In genomic region chr1:16633540-16634282, GRCh38 we compare ENCODE assay signal across 9 cellular contexts. TPM values are rescaled to one million over a fixed set of nuclear protein-coding genes. Genes with fewer than 3 reads are reported as not detected.
DNase-seq lines count a peak whose midpoint lies in the region; ATAC-seq and TF ChIP-seq lines count a peak whose summit lies in the region.
"Not testable (repeated sequence)": the region's sequence is repeated elsewhere in the genome, so short reads cannot be mapped to it uniquely, and the experiment has no call there.
"Had no signal": no experiment of that assay in that cellular context is flagged by ENCODE, and none has a peak within 500 bp of the region (broad histone marks: within the 10 kb centered on the region; RNA-seq: fewer than 3 reads in every experiment).

No MANE protein-coding gene starts in this region.

- H3K27ac Mint-ChIP-seq in CD14-positive monocyte, mesothelial cell of epicardium, type B pancreatic cell: not testable (repeated sequence)
- peak overlapping the region; percentile 47 for H3K27ac Mint-ChIP-seq in activated naive CD4-positive, alpha-beta T cell treated with anti-CD3 and anti-CD28 coated beads for 36 hours

- H3K27me3 ChIP-seq in SK-N-SH (ENCODE audit: insufficient read depth), result not testable (repeated sequence)

- POLR2A ChIA-PET in SK-N-SH (lab: Yijun Ruan, JAX), result interaction anchor here (2.0 kb wide), 1 partner anchor 13 kb away, joined by 5 read pairs; no protein-coding TSS in a partner anchor

- intact Hi-C loops in CD14-positive monocyte (cut with micrococcal nuclease); activated naive CD4-positive, alpha-beta T cell treated with anti-CD3 and anti-CD28 coated beads for 36 hours (cut with micrococcal nuclease); Right ventricle myocardium inferior (cut with DNase I); posterior cingulate gyrus (cut with DNase I): not testable (repeated sequence)

- not testable (repeated sequence) for H2AFZ ChIP-seq in SK-N-SH (ENCODE audit: low read depth)

- H3K36me3 ChIP-seq in SK-N-SH (replicated peaks in 1 of 2; ENCODE audit: control insufficient read depth in 1 of 2, insufficient read depth in 2 of 2, low read length in 1 of 2), result peaks cover 25 to 46% of the 10 kb centered on the region in 2 experiments

- H3K27me3 Mint-ChIP-seq in CD14-positive monocyte (ENCODE audit: low read depth in 3 of 3); activated naive CD4-positive, alpha-beta T cell treated with anti-CD3 and anti-CD28 coated beads for 36 hours (ENCODE audit: low read depth); mesothelial cell of epicardium (ENCODE audit: low read depth); type B pancreatic cell: not testable (repeated sequence)

- not testable (repeated sequence) for H3K9me3 Mint-ChIP-seq in CD14-positive monocyte; activated naive CD4-positive, alpha-beta T cell treated with anti-CD3 and anti-CD28 coated beads for 36 hours; mesothelial cell of epicardium; type B pancreatic cell

- not testable (repeated sequence) for H4K20me1 ChIP-seq in SK-N-SH (ENCODE audit: insufficient read depth)

- H3K4me3 ChIP-seq in SK-N-SH (ENCODE audit: low read depth in 2 of 2, low read length in 1 of 2); coronary artery: not testable (repeated sequence)

- TF ChIP-seq RAD21 in SK-N-SH (IDR thresholded peaks at IDR 0.05; ENCODE audit: low read length), result not testable (repeated sequence)

- TF ChIP-seq CTCF in CD14-positive monocyte (IDR thresholded peaks at IDR 0.05); SK-N-SH (IDR thresholded peaks at IDR 0.05); coronary artery (IDR thresholded peaks at IDR 0.05); mesothelial cell of epicardium (IDR thresholded peaks at IDR 0.05; ENCODE audit: unreplicated experiment); type B pancreatic cell (conservative IDR thresholded peaks at IDR 0.05): not testable (repeated sequence)

- not testable (repeated sequence) for H3F3A ChIP-seq in SK-N-SH (replicated peaks; ENCODE audit: insufficient read depth)

- H3K36me3 Mint-ChIP-seq in CD14-positive monocyte (peaks cover 61 to 64% of the 10 kb centered on the region in 2 donors), mesothelial cell of epicardium (peaks cover 46% of the 10 kb centered on the region), type B pancreatic cell (peaks cover 21% of the 10 kb centered on the region)
- H3K36me3 Mint-ChIP-seq in activated naive CD4-positive, alpha-beta T cell treated with anti-CD3 and anti-CD28 coated beads for 36 hours (ENCODE audit: low read depth), result peaks cover 21% of the 10 kb centered on the region

- WGBS in SK-N-SH (ENCODE audit: low lambda C conversion rate), result 95% methylated on average over 6 of the region's 6 CpGs

- CTCF ChIA-PET in SK-N-SH (lab: Yijun Ruan, JAX), result interaction anchor here (1.2 to 9.5 kb wide), 4 partner anchors 8 to 70 kb away, joined by 3 to 88 read pairs (median 14); partner anchors contain the start of gene NBPF1
- CTCF ChIA-PET in activated naive CD4-positive, alpha-beta T cell treated with anti-CD3 and anti-CD28 coated beads for 36 hours (lab: Charles Lee), result interaction anchor here (0.6 to 1.5 kb wide), 2 partner anchors 9 to 13 kb away, joined by 3 to 5 read pairs; no protein-coding TSS in a partner anchor

- not testable (repeated sequence) for H3K9ac ChIP-seq in SK-N-SH

- not testable (repeated sequence) for H3K4me3 Mint-ChIP-seq in CD14-positive monocyte; activated naive CD4-positive, alpha-beta T cell treated with anti-CD3 and anti-CD28 coated beads for 36 hours; mesothelial cell of epicardium; type B pancreatic cell

- ATAC-seq in Right ventricle myocardium inferior, result not testable (repeated sequence)

- DNase-seq in CD14-positive monocyte (ENCODE audit: low spot score) (peak; percentile 48), SK-N-SH (peak; percentile 29), coronary artery (ENCODE audit: low spot score) (peak; percentile 73), Right ventricle myocardium inferior (ENCODE audit: missing footprints) (peak; percentile 64), mesothelial cell of epicardium (ENCODE audit: low spot score in 2 of 2, unreplicated experiment in 2 of 2) (peak; percentile 19 to 43), posterior cingulate gyrus (peak in 8 of 10 donors; percentile 1 to 86 (median 24)), type B pancreatic cell (ENCODE audit: extremely low spot score, unreplicated experiment) (peak; percentile 71)
- peak; percentile 2 for DNase-seq in activated naive CD4-positive, alpha-beta T cell treated with anti-CD3 and anti-CD28 coated beads for 36 hours

- H3K4me1 Mint-ChIP-seq in CD14-positive monocyte; activated naive CD4-positive, alpha-beta T cell treated with anti-CD3 and anti-CD28 coated beads for 36 hours (ENCODE audit: low read depth); mesothelial cell of epicardium; type B pancreatic cell (ENCODE audit: unreplicated experiment): not testable (repeated sequence)

- H3K27ac ChIP-seq in SK-N-SH (ENCODE audit: low read depth in 2 of 2, low read length in 1 of 2); coronary artery: not testable (repeated sequence)

- H3K4me2 ChIP-seq in SK-N-SH, result not testable (repeated sequence)

- not testable (repeated sequence) for TF ChIP-seq EP300 in SK-N-SH (IDR thresholded peaks at IDR 0.05; ENCODE audit: borderline replicate concordance in 1 of 2, low read depth in 1 of 2, low read length in 1 of 2)

- peaks cover 44% of the 10 kb centered on the region for H3K79me2 ChIP-seq in SK-N-SH (ENCODE audit: insufficient read depth)

- H3K9me2 ChIP-seq in SK-N-SH, result not testable (repeated sequence)

- H3K9me3 ChIP-seq in SK-N-SH, result not testable (repeated sequence)

- H3K4me1 ChIP-seq in SK-N-SH (ENCODE audit: control insufficient read depth in 1 of 2, insufficient read depth in 2 of 2, low read depth in 1 of 2, low read length in 1 of 2), result not testable (repeated sequence)

RNA-seq across cellular contexts. Expression of gene NBPF1, which starts 20.3 kb away (rescaled TPM):
- 1 to 10 TPM; 2.6 to 4.3 TPM for polyA plus RNA-seq in CD14-positive monocyte
- 29.8 and 39.7 TPM in 2 replicates for polyA plus RNA-seq in SK-N-SH (2012; rRNA removed)
- 27.4 and 29.8 TPM in 2 replicates for polyA plus RNA-seq in SK-N-SH (2012; cell fraction: cytosol; rRNA removed)
- polyA plus RNA-seq in SK-N-SH (2012; cell fraction: nucleus; rRNA removed), result 42.5 and 61.4 TPM in 2 replicates
- total RNA-seq in activated naive CD4-positive, alpha-beta T cell treated with anti-CD3 and anti-CD28 coated beads for 36 hours, result 1 to 10 TPM; 1.6 to 1.9 TPM
- total RNA-seq in Right ventricle myocardium inferior, result 12.4 TPM
- total RNA-seq in mesothelial cell of epicardium, result 74.5 to 86.3 TPM (median 79.1 TPM) in 3 replicates
- total RNA-seq in type B pancreatic cell (ENCODE audit: low replicate concordance), result 39.1 and 97.5 TPM in 2 replicates

RNA-seq across cellular contexts. Expression of gene RNU1-3, which starts 33.0 kb away (rescaled TPM):
- polyA plus RNA-seq in CD14-positive monocyte, result not detected
- polyA plus RNA-seq in SK-N-SH (2012; rRNA removed), result not detected in 2 replicates
- not detected in 2 replicates for polyA plus RNA-seq in SK-N-SH (2012; cell fraction: cytosol; rRNA removed)
- polyA plus RNA-seq in SK-N-SH (2012; cell fraction: nucleus; rRNA removed), result not detected in 2 replicates
- 1,000 to 10,000 TPM; 1,341 to 1,386 TPM for total RNA-seq in activated naive CD4-positive, alpha-beta T cell treated with anti-CD3 and anti-CD28 coated beads for 36 hours
- total RNA-seq in Right ventricle myocardium inferior, result 4,572 TPM
- 3,774 to 3,945 TPM (median 3,937 TPM) in 3 replicates for total RNA-seq in mesothelial cell of epicardium
- 2,993 and 3,564 TPM in 2 replicates for total RNA-seq in type B pancreatic cell (ENCODE audit: low replicate concordance)
- total RNA-seq: M059J had no signal

Comparison
In these comparisons a context has a peak if more than half of its experiments do, and no peak if none do; other contexts are left out.
1. DNase-seq: peak in every context shown above with its lines; median percentile 73 in coronary artery; 71 in type B pancreatic cell; 64 in Right ventricle myocardium inferior; 48 in CD14-positive monocyte; 31 in mesothelial cell of epicardium; 29 in SK-N-SH; 24 in posterior cingulate gyrus; 2 in activated naive CD4-positive, alpha-beta T cell treated with anti-CD3 and anti-CD28 coated beads for 36 hours.